ENCODE assay signal across 8 cellular contexts in the genomic region with DNA sequence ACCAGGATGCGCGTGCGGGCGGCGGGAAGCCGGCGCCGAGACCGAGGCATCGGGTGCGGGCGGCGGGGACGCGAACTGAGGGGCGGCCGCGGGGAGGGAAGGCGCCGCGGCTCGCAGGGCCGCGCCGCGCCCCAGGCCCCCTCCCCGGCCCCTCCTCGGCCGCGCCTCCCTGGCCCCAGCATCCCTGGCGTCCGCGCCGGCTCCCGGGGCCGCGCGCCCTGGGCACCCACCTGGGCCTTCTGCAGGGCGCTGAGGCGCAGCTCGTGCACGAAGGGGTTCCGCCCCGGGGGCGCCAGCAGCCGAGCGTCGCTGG. TPM values are rescaled to one million over a fixed set of nuclear protein-coding genes. Genes with fewer than 3 reads are reported as not detected.
DNase-seq lines count a peak whose midpoint lies in the region; ATAC-seq, FAIRE-seq and TF ChIP-seq lines count a peak whose summit lies in the region.

No MANE protein-coding gene starts in this region.

- peak overlapping the region; percentile 57 for H3K4me3 ChIP-seq in CD8-positive, alpha-beta T cell (ENCODE audit: low read depth, low read length)
- H3K4me3 ChIP-seq in astrocyte (ENCODE audit: insufficient read depth, low read depth, low read length) (peak overlapping the region; percentile 70), lower leg skin (ENCODE audit: low read depth, poor library complexity, severe bottlenecking) (peak overlapping the region; percentile 71), vagina (peak overlapping the region; percentile 66 to 96)

- no peaks in the 10 kb centered on the region for H3K36me3 ChIP-seq in CD8-positive, alpha-beta T cell (ENCODE audit: insufficient read depth, low read length)
- H3K36me3 ChIP-seq in astrocyte (ENCODE audit: insufficient read depth, low read length) (peaks cover 18% of the 10 kb centered on the region), vagina (peaks cover 0 to 2% of the 10 kb centered on the region in 2 donors)

- CTCF ChIA-PET in CD8-positive, alpha-beta T cell (lab: Charles Lee) = interaction anchor here (1.5 kb wide), 2 partner anchors 11 to 122 kb away, joined by 3 to 6 read pairs; no protein-coding TSS in a partner anchor

- peak overlapping the region; percentile 65 for H3K4me3 Mint-ChIP-seq in CD8-positive, alpha-beta T cell
- H3K4me3 Mint-ChIP-seq in astrocyte (ENCODE audit: unreplicated experiment) = peak overlapping the region; percentile 68

- H3K9me3 ChIP-seq in CD8-positive, alpha-beta T cell (ENCODE audit: low read length) = no peaks in the 10 kb centered on the region
- H3K9me3 ChIP-seq in astrocyte (ENCODE audit: insufficient read depth, low read depth, low read length) = no peaks in the 10 kb centered on the region
- H3K9me3 ChIP-seq in vagina = no peaks in the 10 kb centered on the region

- H3K27ac Mint-ChIP-seq in CD8-positive, alpha-beta T cell = no peak overlapping the region
- H3K27ac Mint-ChIP-seq in astrocyte (ENCODE audit: unreplicated experiment) = no peak overlapping the region

- ATAC-seq in CD8-positive, alpha-beta T cell = peak; percentile 35
- ATAC-seq in GM19455 (IDR thresholded peaks at IDR 0.05; ENCODE audit: unreplicated experiment) (peak; percentile 22), HG03457 (IDR thresholded peaks at IDR 0.05; ENCODE audit: unreplicated experiment) (peak; percentile 29)

- peak overlapping the region; percentile 96 for H3K4me2 ChIP-seq in astrocyte (ENCODE audit: low read length)

- TF ChIP-seq POLR2A in lower leg skin (IDR thresholded peaks at IDR 0.05) = no peak
- TF ChIP-seq POLR2A in vagina (IDR thresholded peaks at IDR 0.05) = no peak
- no peak for TF ChIP-seq POLR2A in erythroblast (IDR thresholded peaks at IDR 0.05; ENCODE audit: low read length)

- intact Hi-C loops in CD8-positive, alpha-beta T cell (cut with DNase I, micrococcal nuclease) = loop anchor here in 1 of 2 experiments (1.0 kb wide), 2 partner anchors 122 to 137 kb away; no protein-coding TSS in a partner anchor
- intact Hi-C loops in lower leg skin (cut with DNase I; ENCODE audit: low total_unique reads) = no loop called here
- intact Hi-C loops in vagina (cut with DNase I) = no loop called here

- no peaks in the 10 kb centered on the region for H3K27me3 ChIP-seq in CD8-positive, alpha-beta T cell (ENCODE audit: insufficient read depth, low read length)
- no peaks in the 10 kb centered on the region for H3K27me3 ChIP-seq in astrocyte (ENCODE audit: insufficient read depth, low read length)
- no peaks in the 10 kb centered on the region for H3K27me3 ChIP-seq in vagina

- peak overlapping the region; percentile 76 for H3K9ac ChIP-seq in astrocyte (ENCODE audit: low read length)

- H3K9me3 Mint-ChIP-seq in CD8-positive, alpha-beta T cell = no peaks in the 10 kb centered on the region
- H3K9me3 Mint-ChIP-seq in astrocyte (ENCODE audit: unreplicated experiment) = no peaks in the 10 kb centered on the region

- DNase-seq in CD8-positive, alpha-beta T cell = peak in 1 of 7 experiments; percentile 23
- DNase-seq in astrocyte (ENCODE audit: low read depth) (no peak), lower leg skin (ENCODE audit: low spot score in 2 of 2) (no peak), vagina (ENCODE audit: extremely low spot score in 2 of 2) (no peak), T-helper 9 cell (no peak), erythroblast (lab: John Stamatoyannopoulos, UW) (no peak)

- no peak overlapping the region for H3K27ac ChIP-seq in CD8-positive, alpha-beta T cell (ENCODE audit: low read depth, low read length)
- peak overlapping the region; percentile 63 for H3K27ac ChIP-seq in astrocyte (ENCODE audit: low read depth, low read length)
- peak overlapping the region; percentile 83 for H3K27ac ChIP-seq in vagina

- peaks cover 29% of the 10 kb centered on the region for H3K4me1 Mint-ChIP-seq in CD8-positive, alpha-beta T cell (ENCODE audit: low read depth)
- H3K4me1 Mint-ChIP-seq in astrocyte (ENCODE audit: low read depth, unreplicated experiment) = peaks cover 8% of the 10 kb centered on the region

- TF ChIP-seq CTCF in CD8-positive, alpha-beta T cell (IDR thresholded peaks at IDR 0.05) = no peak
- TF ChIP-seq CTCF in astrocyte (IDR thresholded peaks at IDR 0.05; ENCODE audit: insufficient read depth, low read depth, low read length) (no peak), lower leg skin (IDR thresholded peaks at IDR 0.05) (no peak), vagina (IDR thresholded peaks at IDR 0.05) (no peak)

- H3K79me2 ChIP-seq in astrocyte (ENCODE audit: insufficient read depth, low read length) = peaks cover 46% of the 10 kb centered on the region

- peaks cover 38% of the 10 kb centered on the region for H3K4me1 ChIP-seq in CD8-positive, alpha-beta T cell (ENCODE audit: insufficient read depth, low read length)
- H3K4me1 ChIP-seq in astrocyte (ENCODE audit: insufficient read depth, low read length) = peaks cover 21% of the 10 kb centered on the region
- H3K4me1 ChIP-seq in vagina = peaks cover 26% of the 10 kb centered on the region

- WGBS in lower leg skin, 2 donors = 0 to 1% methylated on average over 25 to 45 of the region's 48 CpGs

- FAIRE-seq in astrocyte (lab: Jason Lieb, UNC) = no peak

- POLR2A ChIA-PET in CD8-positive, alpha-beta T cell (lab: Charles Lee) = interaction anchor here (0.9 to 2.1 kb wide), 5 partner anchors 13 to 143 kb away, joined by 3 to 11 read pairs (median 6); no protein-coding TSS in a partner anchor

- peaks cover 46% of the 10 kb centered on the region for H4K20me1 ChIP-seq in astrocyte (ENCODE audit: insufficient read depth, low read length)

- no peak overlapping the region for H2AFZ ChIP-seq in astrocyte (ENCODE audit: low read depth, low read length)

- H3K36me3 Mint-ChIP-seq in CD8-positive, alpha-beta T cell = peaks cover 22% of the 10 kb centered on the region
- peaks cover 3% of the 10 kb centered on the region for H3K36me3 Mint-ChIP-seq in astrocyte (ENCODE audit: low read depth, unreplicated experiment)

- no peaks in the 10 kb centered on the region for H3K27me3 Mint-ChIP-seq in CD8-positive, alpha-beta T cell (ENCODE audit: low read depth)
- H3K27me3 Mint-ChIP-seq in astrocyte (ENCODE audit: low read depth, unreplicated experiment) = peaks cover 13% of the 10 kb centered on the region

RNA-seq across cellular contexts. Expression of a gene that starts 0.3 kb away (rescaled TPM):
- 10 to 100 TPM; 28.8 to 29.1 TPM for total RNA-seq in CD8-positive, alpha-beta T cell
- total RNA-seq in astrocyte = 35.7 and 41.9 TPM in 2 replicates
- total RNA-seq in lower leg skin = 10 to 100 TPM; 10.4 to 13.2 (median 12.3) TPM
- 29.7 TPM for total RNA-seq in vagina
